12 cellular contexts compared by ENCODE assay signal in genomic region chr16:2025878-2026460, GRCh38. TPM values are rescaled to one million over a fixed set of nuclear protein-coding genes. Genes with fewer than 3 reads are reported as not detected.
A peak's percentile ranks its signal among the peaks of the same experiment; 100 is the strongest.
DNase-seq lines count a peak whose midpoint lies in the region; ATAC-seq and TF ChIP-seq lines count a peak whose summit lies in the region.
"Had no signal": no experiment of that assay in that cellular context is flagged by ENCODE, and none has a peak within 500 bp of the region (broad histone marks: within the 10 kb centered on the region; RNA-seq: fewer than 3 reads in every experiment).

No MANE protein-coding gene starts in this region.

- H3K4me1 Mint-ChIP-seq in activated naive CD4-positive, alpha-beta T cell treated with anti-CD3 and anti-CD28 coated beads for 36 hours (ENCODE audit: low read depth), result peaks cover 20% of the 10 kb centered on the region

- CTCF ChIA-PET in activated naive CD4-positive, alpha-beta T cell treated with anti-CD3 and anti-CD28 coated beads for 36 hours (lab: Charles Lee), result no interaction called here

- H3K9me3 Mint-ChIP-seq in activated naive CD4-positive, alpha-beta T cell treated with anti-CD3 and anti-CD28 coated beads for 36 hours, result no peaks in the 10 kb centered on the region

- WGBS in mesodermal cell (ENCODE audit: insufficient coverage in 2 of 2), 2 experiments, result 84 to 89% methylated on average over 10 to 13 of the region's 16 CpGs
- WGBS in thyroid gland, 2 donors, result 80 to 88% methylated on average over 12 to 15 of the region's 16 CpGs

- H3K9me3 ChIP-seq in ascending aorta, result no peaks in the 10 kb centered on the region
- H3K9me3 ChIP-seq in mesodermal cell (ENCODE audit: control insufficient read depth, low read length), result no peaks in the 10 kb centered on the region
- no peaks in the 10 kb centered on the region for H3K9me3 ChIP-seq in thyroid gland
- H3K9me3 ChIP-seq: BE2C had no signal

- intact Hi-C loops in activated naive CD4-positive, alpha-beta T cell treated with anti-CD3 and anti-CD28 coated beads for 36 hours (cut with micrococcal nuclease), result no loop called here
- intact Hi-C loops in ascending aorta (cut with DNase I) (loop anchor here (1.0 to 10.0 kb wide), 2 partner anchors 9 to 229 kb away; partner anchors contain the start of gene ECI1), thyroid gland (cut with DNase I) (loop anchor here (2.0 kb wide), 1 partner anchor 19 kb away; no protein-coding TSS in a partner anchor)

- TF ChIP-seq CTCF in ascending aorta (IDR thresholded peaks at IDR 0.05), result no peak
- no peak for TF ChIP-seq CTCF in thyroid gland (IDR thresholded peaks at IDR 0.05)

- H3K4me3 ChIP-seq in ascending aorta (peak overlapping the region; percentile 64 to 90), mesodermal cell (ENCODE audit: extremely low read depth, insufficient read depth, low read length, poor library complexity, severe bottlenecking) (peak overlapping the region; percentile 11), thyroid gland (replicated peaks in 1 of 3) (peak overlapping the region in 1 of 3 donors; percentile 31)

- H3K4me1 ChIP-seq in ascending aorta (peaks cover 17 to 28% of the 10 kb centered on the region in 2 donors), mesodermal cell (ENCODE audit: control insufficient read depth, insufficient read depth, low read length, poor library complexity, severe bottlenecking) (peaks cover 25% of the 10 kb centered on the region), thyroid gland (peaks cover 11 to 40% of the 10 kb centered on the region in 2 donors)

- H3K36me3 Mint-ChIP-seq in activated naive CD4-positive, alpha-beta T cell treated with anti-CD3 and anti-CD28 coated beads for 36 hours (ENCODE audit: low read depth), result no peaks in the 10 kb centered on the region

- H3K27me3 Mint-ChIP-seq in activated naive CD4-positive, alpha-beta T cell treated with anti-CD3 and anti-CD28 coated beads for 36 hours (ENCODE audit: low read depth), result peaks cover 20% of the 10 kb centered on the region

- H3K27me3 ChIP-seq in ascending aorta, result no peaks in the 10 kb centered on the region
- no peaks in the 10 kb centered on the region for H3K27me3 ChIP-seq in thyroid gland
- H3K27me3 ChIP-seq: BE2C had no signal

- H3K27ac Mint-ChIP-seq in activated naive CD4-positive, alpha-beta T cell treated with anti-CD3 and anti-CD28 coated beads for 36 hours, result no peak overlapping the region

- H3K36me3 ChIP-seq in ascending aorta (no peaks in the 10 kb centered on the region), mesodermal cell (ENCODE audit: control insufficient read depth, insufficient read depth, low read length) (peaks cover 22% of the 10 kb centered on the region), thyroid gland (no peaks in the 10 kb centered on the region)
- H3K36me3 ChIP-seq: BE2C, cardiac muscle cell had no signal

- peak overlapping the region; percentile 76 to 79 for H3K27ac ChIP-seq in ascending aorta
- H3K27ac ChIP-seq in mesodermal cell (ENCODE audit: low read depth, low read length, severe bottlenecking), result no peak overlapping the region
- H3K27ac ChIP-seq in thyroid gland, result peak overlapping the region in 2 of 3 donors; percentile 50 to 56
- H3K27ac ChIP-seq: cardiac muscle cell had no signal

- no peak for TF ChIP-seq POLR2A in thyroid gland (IDR thresholded peaks at IDR 0.05)

- no peak for ATAC-seq in HG03175 (IDR thresholded peaks at IDR 0.05; ENCODE audit: unreplicated experiment)

- DNase-seq in activated naive CD4-positive, alpha-beta T cell treated with anti-CD3 and anti-CD28 coated beads for 36 hours, result no peak
- no peak for DNase-seq in activated naive CD4-positive, alpha-beta T cell treated with anti-CD3 and anti-CD28 coated beads, Interleukin-2, amount 50 U/mL, for 16 hours
- no peak for DNase-seq in ascending aorta (ENCODE audit: low spot score in 2 of 2)
- DNase-seq in thyroid gland, result no peak
- no peak for DNase-seq in NCI-H446 treated with DMSO at 0.1 percent for 48 hours (lab: John Stamatoyannopoulos, UW)
- DNase-seq in KG1 (lab: John Stamatoyannopoulos, UW), result no peak
- DNase-seq: BE2C; NCI-H2227 treated with DMSO at 0.1 percent for 48 hours; stimulated activated CD4-positive, alpha-beta T cell treated with anti-CD3 and anti-CD28 coated beads, Interleukin-4, amount 100 ng/mL, for 24 hours had no signal

- H3K4me3 Mint-ChIP-seq in activated naive CD4-positive, alpha-beta T cell treated with anti-CD3 and anti-CD28 coated beads for 36 hours, result peak overlapping the region; percentile 50

RNA-seq across cellular contexts. Expression of gene NHERF2, which starts 0.7 kb away (rescaled TPM):
- total RNA-seq in activated naive CD4-positive, alpha-beta T cell treated with anti-CD3 and anti-CD28 coated beads for 36 hours, result 1 to 10 TPM; 1.5 to 2.1 TPM
- 123 TPM for total RNA-seq in ascending aorta
- polyA plus RNA-seq in mesodermal cell (2013, experiment 1 of 2), result 43.9 TPM
- 36.7 TPM for polyA plus RNA-seq in mesodermal cell (2013, experiment 2 of 2)
- 100 to 1,000 TPM in 1 of 4 donors, 10 to 100 TPM in 3; 73.8 to 146 (median 81.6) TPM for total RNA-seq in thyroid gland

RNA-seq across cellular contexts. Expression of gene NPW, which starts 6.4 kb away (rescaled TPM):
- 1 to 10 TPM; 1.3 to 1.9 TPM for total RNA-seq in activated naive CD4-positive, alpha-beta T cell treated with anti-CD3 and anti-CD28 coated beads for 36 hours
- total RNA-seq in ascending aorta, result not detected
- polyA plus RNA-seq in mesodermal cell (2013, experiment 1 of 2), result 17.5 TPM
- polyA plus RNA-seq in mesodermal cell (2013, experiment 2 of 2), result 18.2 TPM
- under 1 TPM in 2 of 4 donors, not detected in 2; 0.54 to 0.63 TPM for total RNA-seq in thyroid gland

RNA-seq across cellular contexts. Expression of gene ZNF598, which starts 16.3 kb away (rescaled TPM):
- 10 to 100 TPM; 88.8 to 93.5 TPM for total RNA-seq in activated naive CD4-positive, alpha-beta T cell treated with anti-CD3 and anti-CD28 coated beads for 36 hours
- total RNA-seq in ascending aorta, result 31.1 TPM
- polyA plus RNA-seq in mesodermal cell (2013, experiment 1 of 2), result 27.4 TPM
- 23.7 TPM for polyA plus RNA-seq in mesodermal cell (2013, experiment 2 of 2)
- 10 to 100 TPM; 19.0 to 38.4 (median 27.4) TPM for total RNA-seq in thyroid gland

RNA-seq across cellular contexts. Expression of gene NTHL1, which starts 21.7 kb away (rescaled TPM):
- total RNA-seq in activated naive CD4-positive, alpha-beta T cell treated with anti-CD3 and anti-CD28 coated beads for 36 hours, result 10 to 100 TPM; 20.1 to 24.1 TPM
- total RNA-seq in ascending aorta (59.5 TPM), thyroid gland (10 to 100 TPM in 3 of 4 donors, 1 to 10 TPM in 1; 6.1 to 38.7 (median 25.0) TPM)
- 28.3 TPM for polyA plus RNA-seq in mesodermal cell (2013, experiment 1 of 2)
- polyA plus RNA-seq in mesodermal cell (2013, experiment 2 of 2), result 25.3 TPM

RNA-seq across cellular contexts. Expression of gene TSC2, which starts 21.8 kb away (rescaled TPM):
- total RNA-seq in activated naive CD4-positive, alpha-beta T cell treated with anti-CD3 and anti-CD28 coated beads for 36 hours, result 10 to 100 TPM; 72.3 to 72.7 TPM
- total RNA-seq in ascending aorta (258 TPM), thyroid gland (100 to 1,000 TPM; 101 to 148 (median 109) TPM)
- polyA plus RNA-seq in mesodermal cell (2013, experiment 1 of 2), result 74.3 TPM
- 65.0 TPM for polyA plus RNA-seq in mesodermal cell (2013, experiment 2 of 2)

Comparison
In these comparisons a context has a peak if more than half of its experiments do, and no peak if none do; other contexts are left out.
1. RNA of gene NHERF2, which starts 0.7 kb away (total RNA-seq): 123 TPM in ascending aorta (single experiment) and 73.8 to 146 TPM in thyroid gland; 1.5 to 2.1 TPM in activated naive CD4-positive, alpha-beta T cell treated with anti-CD3 and anti-CD28 coated beads for 36 hours; every median in the first group is over 10 times any median in the second.